In the genomic region with DNA sequence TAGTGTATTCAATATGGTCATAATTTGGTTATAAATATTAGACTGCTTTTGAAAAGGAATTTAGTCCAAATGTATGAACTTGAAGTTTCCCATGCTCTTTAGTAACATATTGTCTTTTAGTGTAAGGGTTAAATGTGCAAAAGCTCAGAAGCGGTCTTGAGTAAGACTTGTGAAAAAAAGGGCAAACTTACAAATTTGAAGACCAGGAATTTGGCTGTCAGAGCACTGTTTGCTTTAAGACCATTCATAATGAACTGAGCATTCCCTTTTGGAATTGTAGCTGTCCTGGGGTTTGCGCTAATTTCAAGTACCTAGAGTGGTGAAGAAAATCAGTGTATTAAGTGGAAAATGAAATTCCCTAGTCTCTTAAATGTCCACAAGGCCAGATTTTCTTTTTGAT, we compare ENCODE assay signal across 19 cellular contexts.
"Had no signal": no experiment of that assay in that cellular context is flagged by ENCODE, and none has a peak within 500 bp of the region (broad histone marks: within the 10 kb centered on the region; RNA-seq: fewer than 3 reads in every experiment).

No MANE protein-coding gene starts in this region.

- H3K36me3 Mint-ChIP-seq: mesothelial cell of epicardium had no signal

- H3K9me3 ChIP-seq: thyroid gland had no signal

- H3K4me3 Mint-ChIP-seq: activated CD8-positive, alpha-beta T cell treated with anti-CD3 and anti-CD28 coated beads for 36 hours; activated naive CD4-positive, alpha-beta T cell treated with anti-CD3 and anti-CD28 coated beads for 36 hours; activated T-cell treated with anti-CD3 and anti-CD28 coated beads, Interleukin-2, amount 50 U/mL, for 24 hours; mesothelial cell of epicardium had no signal

- H3K27me3 ChIP-seq: brain microvascular endothelial cell, thyroid gland had no signal

- ATAC-seq: activated CD8-positive, alpha-beta T cell treated with anti-CD3 and anti-CD28 coated beads for 36 hours; left colon had no signal

- FAIRE-seq: colon, endometrium had no signal

- H3K4me3 ChIP-seq: lung, thyroid gland had no signal

- H3K27ac Mint-ChIP-seq: activated CD8-positive, alpha-beta T cell treated with anti-CD3 and anti-CD28 coated beads for 36 hours; activated naive CD4-positive, alpha-beta T cell treated with anti-CD3 and anti-CD28 coated beads for 36 hours; activated T-cell treated with anti-CD3 and anti-CD28 coated beads, Interleukin-2, amount 50 U/mL, for 24 hours; mesothelial cell of epicardium; progenitor cell of endocrine pancreas had no signal

- H3K27ac ChIP-seq: brain microvascular endothelial cell, thyroid gland had no signal

- H3K36me3 ChIP-seq: brain microvascular endothelial cell, thyroid gland had no signal

- DNase-seq: activated CD4-positive, alpha-beta T cell treated with anti-CD3 and anti-CD28 coated beads for 48 hours; activated CD4-positive, CD25-positive, alpha-beta regulatory T cell; activated CD8-positive, alpha-beta T cell treated with anti-CD3 and anti-CD28 coated beads for 36 hours; activated naive CD4-positive, alpha-beta T cell treated with anti-CD3 and anti-CD28 coated beads for 36 hours; activated T-cell treated with anti-CD3 and anti-CD28 coated beads, Interleukin-2, amount 50 U/mL, for 24 hours; anterior cingulate cortex; brain microvascular endothelial cell; central memory CD4-positive, alpha-beta T cell; erythroblast; left colon; small intestine; stimulated activated CD4-positive, alpha-beta T cell treated with anti-CD3 and anti-CD28 coated beads, Interleukin-4, amount 100 ng/mL, for 1 hour; T1000; thyroid gland had no signal

- H3K9me3 Mint-ChIP-seq: activated CD8-positive, alpha-beta T cell treated with anti-CD3 and anti-CD28 coated beads for 36 hours; activated naive CD4-positive, alpha-beta T cell treated with anti-CD3 and anti-CD28 coated beads for 36 hours; activated T-cell treated with anti-CD3 and anti-CD28 coated beads, Interleukin-2, amount 50 U/mL, for 24 hours; mesothelial cell of epicardium had no signal
